In genomic region chrX:31185884-31186283, GRCh38 we compare ENCODE assay signal across 8 cellular contexts.
"Had no signal": no experiment of that assay in that cellular context is flagged by ENCODE, and none has a peak within 500 bp of the region (broad histone marks: within the 10 kb centered on the region; RNA-seq: fewer than 3 reads in every experiment).

No MANE protein-coding gene starts in this region.

- H3K4me3 ChIP-seq: GM23248, HAP-1 had no signal

- FAIRE-seq: HepG2 had no signal

- H3K9me3 ChIP-seq: HAP-1 had no signal

- H2AFZ ChIP-seq: GM23248 had no signal

- H3K9ac ChIP-seq: GM23248 had no signal

- H3K27ac ChIP-seq: GM23248, HL-60 had no signal

- DNase-seq: GM23248, GOT3, H7, HFFc6 had no signal

- ATAC-seq: HCT116, HepG2 had no signal
